ENCODE assay signal across 1 cellular context in the genomic region with DNA sequence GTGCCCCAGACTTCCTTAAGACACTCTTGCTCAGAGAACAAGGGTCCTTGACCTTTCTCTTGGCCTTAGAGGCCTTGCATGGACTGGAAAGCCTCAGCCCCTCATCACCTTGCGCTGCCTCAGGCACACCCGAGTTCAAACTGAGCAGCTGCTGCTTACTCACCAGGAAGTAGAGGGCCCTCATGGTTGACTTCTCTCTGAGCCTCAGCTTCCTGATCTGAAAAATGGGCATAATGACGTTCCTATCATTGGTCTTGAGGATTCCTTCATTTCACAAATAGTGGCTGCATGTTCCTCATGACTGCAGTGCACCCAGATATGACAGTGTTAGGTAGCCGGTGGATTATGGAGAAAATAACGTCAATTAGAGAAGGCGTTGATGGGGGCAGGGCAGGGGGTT.
TF ChIP-seq lines count a peak whose summit lies in the region.

No MANE protein-coding gene starts in this region.

TF ChIP-seq in HepG2, 621 proteins besides CTCF, POLR2A, EP300 and RAD21:
- 0 out of 2 replicates have a peak, but pooled peaks have one; percentile 60 for TF ChIP-seq ZMYM3 (CRISPR knock-in tag; IDR thresholded peaks at IDR 0.05)
- TF ChIP-seq ZNF883 (CRISPR knock-in tag; IDR thresholded peaks at IDR 0.05; ENCODE audit: not compliant biosample characterization): no peak
- TF ChIP-seq ZNF629 (CRISPR knock-in tag; conservative IDR thresholded peaks at IDR 0.05): peak; percentile 90
